Comparison of ENCODE assay signal across 8 cellular contexts in genomic region chr7:120951309-120951706, GRCh38. TPM values are rescaled to one million over a fixed set of nuclear protein-coding genes. Genes with fewer than 3 reads are reported as not detected.
DNase-seq lines count a peak whose midpoint lies in the region; ATAC-seq and TF ChIP-seq lines count a peak whose summit lies in the region.

No MANE protein-coding gene starts in this region.

- peak overlapping the region; percentile 94 for H3K4me3 ChIP-seq in GM12865 (ENCODE audit: low read depth, low read length)
- H3K4me3 ChIP-seq in fibroblast of villous mesenchyme (ENCODE audit: low read depth, low read length): peak overlapping the region; percentile 82

- intact Hi-C loops in sciatic nerve (cut with DNase I): no loop called here

- DNase-seq in GM12865 (ENCODE audit: low read depth): no peak
- DNase-seq in fibroblast of villous mesenchyme (ENCODE audit: low read depth): no peak
- no peak for DNase-seq in sciatic nerve (ENCODE audit: low spot score)
- no peak for DNase-seq in NCI-H2029 treated with DMSO at 0.1 percent for 48 hours (lab: John Stamatoyannopoulos, UW)
- no peak for DNase-seq in NCI-H1092 (lab: John Stamatoyannopoulos, UW)
- no peak for DNase-seq in AG20443 (ENCODE audit: low spot score)
- DNase-seq in activated CD4-positive, alpha-beta T cell treated with anti-CD3 and anti-CD28 coated beads for 48 hours: no peak

- TF ChIP-seq CTCF in GM12865 (IDR thresholded peaks at IDR 0.05; ENCODE audit: insufficient read depth, low read depth, low read length, missing control alignments) (no peak), VCaP (conservative IDR thresholded peaks at IDR 0.05) (no peak), fibroblast of villous mesenchyme (IDR thresholded peaks at IDR 0.05; ENCODE audit: insufficient read depth, low read depth, low read length) (no peak)

- ATAC-seq in sciatic nerve: peak; percentile 63

- peak overlapping the region; percentile 95 for H3K27ac ChIP-seq in VCaP

RNA-seq across cellular contexts. Expression of gene ING3, which starts 0.7 kb away (rescaled TPM):
- total RNA-seq in fibroblast of villous mesenchyme (11.9 and 21.2 TPM in 2 replicates), sciatic nerve (15.1 TPM)

RNA-seq across cellular contexts. Expression of gene CPED1, which starts 37.2 kb away (rescaled TPM):
- 95.9 and 106 TPM in 2 replicates for total RNA-seq in fibroblast of villous mesenchyme
- 41.9 TPM for total RNA-seq in sciatic nerve
